In genomic region chr19:16801599-16801998, GRCh38 we compare ENCODE assay signal across 12 cellular contexts. TPM values are rescaled to one million over a fixed set of nuclear protein-coding genes. Genes with fewer than 3 reads are reported as not detected.
DNase-seq lines count a peak whose midpoint lies in the region; ATAC-seq and TF ChIP-seq lines count a peak whose summit lies in the region.
"Had no signal": no experiment of that assay in that cellular context is flagged by ENCODE, and none has a peak within 500 bp of the region (broad histone marks: within the 10 kb centered on the region; RNA-seq: fewer than 3 reads in every experiment).

No MANE protein-coding gene starts in this region.

- H3K27ac ChIP-seq in breast epithelium (no peak overlapping the region), gastrocnemius medialis (no peak overlapping the region), smooth muscle cell (ENCODE audit: low read depth) (no peak overlapping the region)
- H3K27ac ChIP-seq: prostate gland had no signal

- intact Hi-C loops in MCF 10A (cut with micrococcal nuclease) = no loop called here
- intact Hi-C loops in breast epithelium (cut with DNase I; ENCODE audit: low total_unique reads) = no loop called here
- intact Hi-C loops in gastrocnemius medialis (cut with DNase I; ENCODE audit: low total_unique reads) = loop anchor here (10.0 kb wide), 1 partner anchor 473 kb away; no protein-coding TSS in a partner anchor

- H3K27me3 Mint-ChIP-seq in MCF 10A (ENCODE audit: insufficient read depth, unreplicated experiment) = no peaks in the 10 kb centered on the region

- H3K4me3 ChIP-seq in breast epithelium (no peak overlapping the region), fibroblast of the aortic adventitia (ENCODE audit: low read depth, low read length) (no peak overlapping the region), gastrocnemius medialis (no peak overlapping the region), smooth muscle cell (no peak overlapping the region)
- H3K4me3 ChIP-seq: prostate gland had no signal

- H3K27me3 ChIP-seq in breast epithelium (no peaks in the 10 kb centered on the region), gastrocnemius medialis (no peaks in the 10 kb centered on the region), smooth muscle cell (ENCODE audit: low read depth) (no peaks in the 10 kb centered on the region)

- no peak overlapping the region for H3K27ac Mint-ChIP-seq in MCF 10A (ENCODE audit: low read depth, unreplicated experiment)

- H3K36me3 ChIP-seq in breast epithelium (no peaks in the 10 kb centered on the region), gastrocnemius medialis (no peaks in the 10 kb centered on the region), smooth muscle cell (ENCODE audit: low read depth) (no peaks in the 10 kb centered on the region)
- H3K36me3 ChIP-seq: prostate gland had no signal

- H3K79me2 ChIP-seq in smooth muscle cell (ENCODE audit: low read depth) = no peaks in the 10 kb centered on the region

- H2AFZ ChIP-seq in smooth muscle cell (ENCODE audit: low read depth) = no peak overlapping the region

- DNase-seq in MCF 10A (ENCODE audit: unreplicated experiment) = peak; percentile 63
- no peak for DNase-seq in breast epithelium (ENCODE audit: low spot score in 2 of 2)
- DNase-seq in T1000 (lab: John Stamatoyannopoulos, UW) = peak; percentile 31
- DNase-seq in fibroblast of the aortic adventitia (ENCODE audit: low read depth) = peak; percentile 61
- no peak for DNase-seq in HuH-7.5 (ENCODE audit: low spot score)
- DNase-seq in gastrocnemius medialis = no peak
- no peak for DNase-seq in SKM-1 (lab: John Stamatoyannopoulos, UW; ENCODE audit: unreplicated experiment)
- DNase-seq in smooth muscle cell (lab: John Stamatoyannopoulos, UW; ENCODE audit: unreplicated experiment) = no peak
- DNase-seq: activated T-cell treated with anti-CD3 and anti-CD28 coated beads, Interleukin-2, amount 50 U/mL, for 48 hours; cerebellar nuclear complex had no signal

- H3K36me3 Mint-ChIP-seq in MCF 10A (ENCODE audit: insufficient read depth, unreplicated experiment) = no peaks in the 10 kb centered on the region

- no TSS peak for BruUV-seq in MCF 10A (replicated peaks; lab: Mats Ljungman, UMichigan)

- no peak overlapping the region for H3K4me2 ChIP-seq in smooth muscle cell

- peaks cover 3% of the 10 kb centered on the region for H3K9me3 Mint-ChIP-seq in MCF 10A (ENCODE audit: unreplicated experiment)

- no peaks in the 10 kb centered on the region for H3F3A ChIP-seq in smooth muscle cell (ENCODE audit: low read depth)

- no peak for TF ChIP-seq CTCF in MCF 10A (IDR thresholded peaks at IDR 0.05; ENCODE audit: unreplicated experiment)
- no peak for TF ChIP-seq CTCF in breast epithelium (IDR thresholded peaks at IDR 0.05)
- TF ChIP-seq CTCF in fibroblast of the aortic adventitia (IDR thresholded peaks at IDR 0.05; ENCODE audit: insufficient read depth, low read length) = no peak
- TF ChIP-seq CTCF in gastrocnemius medialis (IDR thresholded peaks at IDR 0.05 in 4 of 5, conservative IDR thresholded peaks at IDR 0.05 in 1 of 5) = no peak
- TF ChIP-seq CTCF in smooth muscle cell (IDR thresholded peaks at IDR 0.05; ENCODE audit: borderline replicate concordance, insufficient read depth, poor library complexity, severe bottlenecking) = no peak

- POLR2A ChIA-PET in MCF 10A (lab: Yijun Ruan, JAX) = no interaction called here

- in situ Hi-C loops in gastrocnemius medialis (cut with MboI; ENCODE audit: low sequenced_read_pairs in 4 of 4) = no loop called here

- TF ChIP-seq POLR2A in breast epithelium (IDR thresholded peaks at IDR 0.05) (no peak), gastrocnemius medialis (IDR thresholded peaks at IDR 0.05) (no peak)

- no peak overlapping the region for H3K9ac ChIP-seq in smooth muscle cell (ENCODE audit: low read depth)

- H3K4me3 Mint-ChIP-seq in MCF 10A (ENCODE audit: unreplicated experiment) = no peak overlapping the region

- H4K20me1 ChIP-seq in smooth muscle cell (ENCODE audit: low read depth) = no peaks in the 10 kb centered on the region

- CTCF ChIA-PET in MCF 10A (lab: Yijun Ruan, JAX) = interaction anchor here (0.7 to 1.0 kb wide), 3 partner anchors 19 to 400 kb away, joined by 3 to 6 read pairs (median 3); no protein-coding TSS in a partner anchor

- ATAC-seq in gastrocnemius medialis = no peak
- ATAC-seq: Right ventricle myocardium inferior had no signal

- H3K4me1 ChIP-seq in breast epithelium (no peaks in the 10 kb centered on the region), gastrocnemius medialis (no peaks in the 10 kb centered on the region), smooth muscle cell (ENCODE audit: low read depth) (no peaks in the 10 kb centered on the region)
- H3K4me1 ChIP-seq: prostate gland had no signal

- no peaks in the 10 kb centered on the region for H3K4me1 Mint-ChIP-seq in MCF 10A (ENCODE audit: insufficient read depth, unreplicated experiment)

- H3K9me3 ChIP-seq in breast epithelium (no peaks in the 10 kb centered on the region), gastrocnemius medialis (no peaks in the 10 kb centered on the region), smooth muscle cell (replicated peaks; ENCODE audit: low read depth) (no peaks in the 10 kb centered on the region)
- H3K9me3 ChIP-seq: prostate gland had no signal

- 56% methylated on average over 7 of the region's 7 CpGs for WGBS in smooth muscle cell (ENCODE audit: low lambda C conversion rate)

RNA-seq across cellular contexts. Expression of gene SIN3B, which starts 27.6 kb away (rescaled TPM):
- total RNA-seq in MCF 10A (2022) (56.0 and 66.6 TPM in 2 replicates), breast epithelium (10 to 100 TPM; 43.2 to 88.5 (median 48.1) TPM), fibroblast of the aortic adventitia (ENCODE audit: low replicate concordance) (19.1 and 19.9 TPM in 2 replicates), gastrocnemius medialis (10 to 100 TPM; 11.6 to 15.2 (median 14.3) TPM), smooth muscle cell (22.4 and 25.1 TPM in 2 replicates)
- 16.5 and 29.2 TPM in 2 replicates for polyA plus RNA-seq in smooth muscle cell

Comparison
In these comparisons a context has a peak if more than half of its experiments do, and no peak if none do; other contexts are left out.
1. DNase-seq: peak in MCF 10A (single experiment), T1000 (single experiment) and fibroblast of the aortic adventitia (single experiment); none in breast epithelium (0 of 2), HuH-7.5 (single experiment), gastrocnemius medialis (0 of 2), SKM-1 (single experiment) and smooth muscle cell (single experiment).